1 cellular context compared by ENCODE assay signal in the genomic region with DNA sequence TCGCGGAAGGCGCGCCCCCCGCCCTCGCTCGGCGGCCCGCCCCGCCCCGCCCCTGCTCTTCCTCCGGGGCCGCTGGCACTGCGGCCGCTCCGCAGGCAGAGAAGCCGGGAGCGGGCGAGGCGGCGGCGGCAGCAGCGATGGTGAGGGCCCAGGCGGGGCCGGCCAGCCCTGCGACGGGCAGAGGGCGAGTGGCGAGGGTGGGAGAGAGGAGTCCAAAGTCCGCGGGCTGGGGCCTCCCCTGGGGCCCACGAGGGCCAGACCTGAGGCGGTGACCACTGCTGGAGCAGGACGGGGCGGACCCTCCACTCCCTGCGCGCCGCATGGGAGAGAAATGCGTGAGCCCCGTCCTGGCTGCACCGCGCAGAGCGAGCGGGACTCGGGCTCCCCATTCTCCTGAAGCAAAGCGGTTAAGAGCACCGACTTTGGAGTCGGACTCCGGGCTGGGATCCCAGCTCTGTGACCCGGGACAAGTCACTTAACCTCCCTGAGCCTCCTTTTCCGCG.
TF ChIP-seq lines count a peak whose summit lies in the region.

A gene with protein sequence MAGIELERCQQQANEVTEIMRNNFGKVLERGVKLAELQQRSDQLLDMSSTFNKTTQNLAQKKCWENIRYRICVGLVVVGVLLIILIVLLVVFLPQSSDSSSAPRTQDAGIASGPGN (plus strand): TSS at position 78 of the 503 bp plus-strand sequence. CDS start 60 bp downstream, at position 138.

TF ChIP-seq in HepG2, 621 proteins besides CTCF, POLR2A, EP300 and RAD21 (continued from another document and continues in another):
- TF ChIP-seq, protein P1, sequence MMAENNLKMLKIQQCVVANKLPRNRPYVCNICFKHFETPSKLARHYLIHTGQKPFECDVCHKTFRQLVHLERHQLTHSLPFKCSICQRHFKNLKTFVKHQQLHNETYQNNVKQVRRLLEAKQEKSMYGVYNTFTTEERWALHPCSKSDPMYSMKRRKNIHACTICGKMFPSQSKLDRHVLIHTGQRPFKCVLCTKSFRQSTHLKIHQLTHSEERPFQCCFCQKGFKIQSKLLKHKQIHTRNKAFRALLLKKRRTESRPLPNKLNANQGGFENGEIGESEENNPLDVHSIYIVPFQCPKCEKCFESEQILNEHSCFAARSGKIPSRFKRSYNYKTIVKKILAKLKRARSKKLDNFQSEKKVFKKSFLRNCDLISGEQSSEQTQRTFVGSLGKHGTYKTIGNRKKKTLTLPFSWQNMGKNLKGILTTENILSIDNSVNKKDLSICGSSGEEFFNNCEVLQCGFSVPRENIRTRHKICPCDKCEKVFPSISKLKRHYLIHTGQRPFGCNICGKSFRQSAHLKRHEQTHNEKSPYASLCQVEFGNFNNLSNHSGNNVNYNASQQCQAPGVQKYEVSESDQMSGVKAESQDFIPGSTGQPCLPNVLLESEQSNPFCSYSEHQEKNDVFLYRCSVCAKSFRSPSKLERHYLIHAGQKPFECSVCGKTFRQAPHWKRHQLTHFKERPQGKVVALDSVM (CRISPR knock-in tag; IDR thresholded peaks at IDR 0.05), result peak; percentile 59
- peak; percentile 58; the same call in 1 of the 2 replicates for TF ChIP-seq ZFP41 (CRISPR knock-in tag; IDR thresholded peaks at IDR 0.05; ENCODE audit: borderline replicate concordance)
- peak; percentile 45 for TF ChIP-seq ZNF749 (CRISPR knock-in tag; IDR thresholded peaks at IDR 0.05; ENCODE audit: borderline replicate concordance)
- TF ChIP-seq, protein P2, sequence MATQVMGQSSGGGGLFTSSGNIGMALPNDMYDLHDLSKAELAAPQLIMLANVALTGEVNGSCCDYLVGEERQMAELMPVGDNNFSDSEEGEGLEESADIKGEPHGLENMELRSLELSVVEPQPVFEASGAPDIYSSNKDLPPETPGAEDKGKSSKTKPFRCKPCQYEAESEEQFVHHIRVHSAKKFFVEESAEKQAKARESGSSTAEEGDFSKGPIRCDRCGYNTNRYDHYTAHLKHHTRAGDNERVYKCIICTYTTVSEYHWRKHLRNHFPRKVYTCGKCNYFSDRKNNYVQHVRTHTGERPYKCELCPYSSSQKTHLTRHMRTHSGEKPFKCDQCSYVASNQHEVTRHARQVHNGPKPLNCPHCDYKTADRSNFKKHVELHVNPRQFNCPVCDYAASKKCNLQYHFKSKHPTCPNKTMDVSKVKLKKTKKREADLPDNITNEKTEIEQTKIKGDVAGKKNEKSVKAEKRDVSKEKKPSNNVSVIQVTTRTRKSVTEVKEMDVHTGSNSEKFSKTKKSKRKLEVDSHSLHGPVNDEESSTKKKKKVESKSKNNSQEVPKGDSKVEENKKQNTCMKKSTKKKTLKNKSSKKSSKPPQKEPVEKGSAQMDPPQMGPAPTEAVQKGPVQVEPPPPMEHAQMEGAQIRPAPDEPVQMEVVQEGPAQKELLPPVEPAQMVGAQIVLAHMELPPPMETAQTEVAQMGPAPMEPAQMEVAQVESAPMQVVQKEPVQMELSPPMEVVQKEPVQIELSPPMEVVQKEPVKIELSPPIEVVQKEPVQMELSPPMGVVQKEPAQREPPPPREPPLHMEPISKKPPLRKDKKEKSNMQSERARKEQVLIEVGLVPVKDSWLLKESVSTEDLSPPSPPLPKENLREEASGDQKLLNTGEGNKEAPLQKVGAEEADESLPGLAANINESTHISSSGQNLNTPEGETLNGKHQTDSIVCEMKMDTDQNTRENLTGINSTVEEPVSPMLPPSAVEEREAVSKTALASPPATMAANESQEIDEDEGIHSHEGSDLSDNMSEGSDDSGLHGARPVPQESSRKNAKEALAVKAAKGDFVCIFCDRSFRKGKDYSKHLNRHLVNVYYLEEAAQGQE (IDR thresholded peaks at IDR 0.05; ENCODE audit: borderline replicate concordance in 1 of 2, low read depth in 1 of 2, low read length in 2 of 2), result peak in 1 of 2 experiments; percentile 77; a peak in 1 of 4 replicates
- peak; percentile 88; the same call in 1 of the 2 replicates for TF ChIP-seq ZNF441 (CRISPR knock-in tag; IDR thresholded peaks at IDR 0.05; ENCODE audit: borderline replicate concordance)
- TF ChIP-seq, protein P3, sequence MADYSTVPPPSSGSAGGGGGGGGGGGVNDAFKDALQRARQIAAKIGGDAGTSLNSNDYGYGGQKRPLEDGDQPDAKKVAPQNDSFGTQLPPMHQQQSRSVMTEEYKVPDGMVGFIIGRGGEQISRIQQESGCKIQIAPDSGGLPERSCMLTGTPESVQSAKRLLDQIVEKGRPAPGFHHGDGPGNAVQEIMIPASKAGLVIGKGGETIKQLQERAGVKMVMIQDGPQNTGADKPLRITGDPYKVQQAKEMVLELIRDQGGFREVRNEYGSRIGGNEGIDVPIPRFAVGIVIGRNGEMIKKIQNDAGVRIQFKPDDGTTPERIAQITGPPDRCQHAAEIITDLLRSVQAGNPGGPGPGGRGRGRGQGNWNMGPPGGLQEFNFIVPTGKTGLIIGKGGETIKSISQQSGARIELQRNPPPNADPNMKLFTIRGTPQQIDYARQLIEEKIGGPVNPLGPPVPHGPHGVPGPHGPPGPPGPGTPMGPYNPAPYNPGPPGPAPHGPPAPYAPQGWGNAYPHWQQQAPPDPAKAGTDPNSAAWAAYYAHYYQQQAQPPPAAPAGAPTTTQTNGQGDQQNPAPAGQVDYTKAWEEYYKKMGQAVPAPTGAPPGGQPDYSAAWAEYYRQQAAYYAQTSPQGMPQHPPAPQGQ (CRISPR knock-in tag; IDR thresholded peaks at IDR 0.05; ENCODE audit: borderline replicate concordance), result peak; percentile 83; the same call in 1 of the 2 replicates
- 0 out of 2 replicates have a peak, but pooled peaks have one; percentile 22 for TF ChIP-seq ZMYM2 (CRISPR knock-in tag; IDR thresholded peaks at IDR 0.05)
- TF ChIP-seq STAT5B (CRISPR knock-in tag; IDR thresholded peaks at IDR 0.05), result no peak
- TF ChIP-seq GABPB1 (CRISPR knock-in tag; IDR thresholded peaks at IDR 0.05), result peak; percentile 80; the same call in 1 of the 2 replicates
- peak; percentile 54 for TF ChIP-seq YEATS2 (CRISPR knock-in tag; IDR thresholded peaks at IDR 0.05; ENCODE audit: borderline replicate concordance)
- TF ChIP-seq, protein P4, sequence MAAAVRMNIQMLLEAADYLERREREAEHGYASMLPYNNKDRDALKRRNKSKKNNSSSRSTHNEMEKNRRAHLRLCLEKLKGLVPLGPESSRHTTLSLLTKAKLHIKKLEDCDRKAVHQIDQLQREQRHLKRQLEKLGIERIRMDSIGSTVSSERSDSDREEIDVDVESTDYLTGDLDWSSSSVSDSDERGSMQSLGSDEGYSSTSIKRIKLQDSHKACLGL (CRISPR knock-in tag; IDR thresholded peaks at IDR 0.05), result peak; percentile 95
- TF ChIP-seq ZFP62 (CRISPR knock-in tag; IDR thresholded peaks at IDR 0.05), result no peak
- no peak for TF ChIP-seq ZNF180 (CRISPR knock-in tag; IDR thresholded peaks at IDR 0.05; ENCODE audit: borderline replicate concordance, low read depth)
- no peak for TF ChIP-seq FOXM1 (CRISPR knock-in tag; IDR thresholded peaks at IDR 0.05)
- TF ChIP-seq ZNF335 (CRISPR knock-in tag; IDR thresholded peaks at IDR 0.05), result no peak
- peak; percentile 51; the same call in 1 of the 2 replicates for TF ChIP-seq BORCS8-MEF2B (CRISPR knock-in tag; IDR thresholded peaks at IDR 0.05)
- TF ChIP-seq PHF21A (CRISPR knock-in tag; IDR thresholded peaks at IDR 0.05), result no peak
- TF ChIP-seq ZNF432 (CRISPR knock-in tag; IDR thresholded peaks at IDR 0.05; ENCODE audit: borderline replicate concordance), result no peak
- TF ChIP-seq SUZ12 (IDR thresholded peaks at IDR 0.05; ENCODE audit: low read depth, low read length), result no peak
- no peak for TF ChIP-seq MYNN (CRISPR knock-in tag; IDR thresholded peaks at IDR 0.05; ENCODE audit: low read depth)
- TF ChIP-seq ZEB1 (IDR thresholded peaks at IDR 0.05; ENCODE audit: insufficient replicate concordance, low read depth), result no peak
- TF ChIP-seq, protein P5, sequence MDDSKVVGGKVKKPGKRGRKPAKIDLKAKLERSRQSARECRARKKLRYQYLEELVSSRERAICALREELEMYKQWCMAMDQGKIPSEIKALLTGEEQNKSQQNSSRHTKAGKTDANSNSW (CRISPR knock-in tag; IDR thresholded peaks at IDR 0.05; ENCODE audit: borderline replicate concordance), result peak; percentile 93; the same call in 1 of the 2 replicates
- TF ChIP-seq, protein P6, sequence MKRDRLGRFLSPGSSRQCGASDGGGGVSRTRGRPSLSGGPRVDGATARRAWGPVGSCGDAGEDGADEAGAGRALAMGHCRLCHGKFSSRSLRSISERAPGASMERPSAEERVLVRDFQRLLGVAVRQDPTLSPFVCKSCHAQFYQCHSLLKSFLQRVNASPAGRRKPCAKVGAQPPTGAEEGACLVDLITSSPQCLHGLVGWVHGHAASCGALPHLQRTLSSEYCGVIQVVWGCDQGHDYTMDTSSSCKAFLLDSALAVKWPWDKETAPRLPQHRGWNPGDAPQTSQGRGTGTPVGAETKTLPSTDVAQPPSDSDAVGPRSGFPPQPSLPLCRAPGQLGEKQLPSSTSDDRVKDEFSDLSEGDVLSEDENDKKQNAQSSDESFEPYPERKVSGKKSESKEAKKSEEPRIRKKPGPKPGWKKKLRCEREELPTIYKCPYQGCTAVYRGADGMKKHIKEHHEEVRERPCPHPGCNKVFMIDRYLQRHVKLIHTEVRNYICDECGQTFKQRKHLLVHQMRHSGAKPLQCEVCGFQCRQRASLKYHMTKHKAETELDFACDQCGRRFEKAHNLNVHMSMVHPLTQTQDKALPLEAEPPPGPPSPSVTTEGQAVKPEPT (CRISPR knock-in tag; IDR thresholded peaks at IDR 0.05; ENCODE audit: low read depth), result 0 out of 2 replicates have a peak, but pooled peaks have one; percentile 95
- no peak for TF ChIP-seq IKZF1 (IDR thresholded peaks at IDR 0.05)
- TF ChIP-seq ZFAT (CRISPR knock-in tag; conservative IDR thresholded peaks at IDR 0.05), result no peak
- no peak for TF ChIP-seq NFRKB (IDR thresholded peaks at IDR 0.05)
- no peak; the same call in 1 of the 2 replicates for TF ChIP-seq ZBTB3 (CRISPR knock-in tag; IDR thresholded peaks at IDR 0.05; ENCODE audit: borderline replicate concordance, low read depth)
- TF ChIP-seq ZNF703 (CRISPR knock-in tag; IDR thresholded peaks at IDR 0.05; ENCODE audit: borderline replicate concordance), result no peak
- TF ChIP-seq POLR2G (IDR thresholded peaks at IDR 0.05; ENCODE audit: low read depth, low read length), result peak; percentile 88
- no peak for TF ChIP-seq ZKSCAN8 (CRISPR knock-in tag; IDR thresholded peaks at IDR 0.05; ENCODE audit: borderline replicate concordance)
- TF ChIP-seq ZNF790 (CRISPR knock-in tag; IDR thresholded peaks at IDR 0.05; ENCODE audit: borderline replicate concordance), result peak; percentile 97; the same call in 1 of the 2 replicates
- TF ChIP-seq, protein P7, sequence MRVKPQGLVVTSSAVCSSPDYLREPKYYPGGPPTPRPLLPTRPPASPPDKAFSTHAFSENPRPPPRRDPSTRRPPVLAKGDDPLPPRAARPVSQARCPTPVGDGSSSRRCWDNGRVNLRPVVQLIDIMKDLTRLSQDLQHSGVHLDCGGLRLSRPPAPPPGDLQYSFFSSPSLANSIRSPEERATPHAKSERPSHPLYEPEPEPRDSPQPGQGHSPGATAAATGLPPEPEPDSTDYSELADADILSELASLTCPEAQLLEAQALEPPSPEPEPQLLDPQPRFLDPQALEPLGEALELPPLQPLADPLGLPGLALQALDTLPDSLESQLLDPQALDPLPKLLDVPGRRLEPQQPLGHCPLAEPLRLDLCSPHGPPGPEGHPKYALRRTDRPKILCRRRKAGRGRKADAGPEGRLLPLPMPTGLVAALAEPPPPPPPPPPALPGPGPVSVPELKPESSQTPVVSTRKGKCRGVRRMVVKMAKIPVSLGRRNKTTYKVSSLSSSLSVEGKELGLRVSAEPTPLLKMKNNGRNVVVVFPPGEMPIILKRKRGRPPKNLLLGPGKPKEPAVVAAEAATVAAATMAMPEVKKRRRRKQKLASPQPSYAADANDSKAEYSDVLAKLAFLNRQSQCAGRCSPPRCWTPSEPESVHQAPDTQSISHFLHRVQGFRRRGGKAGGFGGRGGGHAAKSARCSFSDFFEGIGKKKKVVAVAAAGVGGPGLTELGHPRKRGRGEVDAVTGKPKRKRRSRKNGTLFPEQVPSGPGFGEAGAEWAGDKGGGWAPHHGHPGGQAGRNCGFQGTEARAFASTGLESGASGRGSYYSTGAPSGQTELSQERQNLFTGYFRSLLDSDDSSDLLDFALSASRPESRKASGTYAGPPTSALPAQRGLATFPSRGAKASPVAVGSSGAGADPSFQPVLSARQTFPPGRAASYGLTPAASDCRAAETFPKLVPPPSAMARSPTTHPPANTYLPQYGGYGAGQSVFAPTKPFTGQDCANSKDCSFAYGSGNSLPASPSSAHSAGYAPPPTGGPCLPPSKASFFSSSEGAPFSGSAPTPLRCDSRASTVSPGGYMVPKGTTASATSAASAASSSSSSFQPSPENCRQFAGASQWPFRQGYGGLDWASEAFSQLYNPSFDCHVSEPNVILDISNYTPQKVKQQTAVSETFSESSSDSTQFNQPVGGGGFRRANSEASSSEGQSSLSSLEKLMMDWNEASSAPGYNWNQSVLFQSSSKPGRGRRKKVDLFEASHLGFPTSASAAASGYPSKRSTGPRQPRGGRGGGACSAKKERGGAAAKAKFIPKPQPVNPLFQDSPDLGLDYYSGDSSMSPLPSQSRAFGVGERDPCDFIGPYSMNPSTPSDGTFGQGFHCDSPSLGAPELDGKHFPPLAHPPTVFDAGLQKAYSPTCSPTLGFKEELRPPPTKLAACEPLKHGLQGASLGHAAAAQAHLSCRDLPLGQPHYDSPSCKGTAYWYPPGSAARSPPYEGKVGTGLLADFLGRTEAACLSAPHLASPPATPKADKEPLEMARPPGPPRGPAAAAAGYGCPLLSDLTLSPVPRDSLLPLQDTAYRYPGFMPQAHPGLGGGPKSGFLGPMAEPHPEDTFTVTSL (CRISPR knock-in tag; IDR thresholded peaks at IDR 0.05; ENCODE audit: borderline replicate concordance), result no peak
- TF ChIP-seq ZNF577 (CRISPR knock-in tag; IDR thresholded peaks at IDR 0.05; ENCODE audit: borderline replicate concordance, low read depth), result no peak
- no peak for TF ChIP-seq ZNF17 (CRISPR knock-in tag; IDR thresholded peaks at IDR 0.05)
- TF ChIP-seq ATF1 (CRISPR knock-in tag; IDR thresholded peaks at IDR 0.05), result no peak
- TF ChIP-seq GZF1 (CRISPR knock-in tag; IDR thresholded peaks at IDR 0.05), result peak; percentile 92; the same call in 1 of the 2 replicates
- peak; percentile 75; the same call in 1 of the 2 replicates for TF ChIP-seq ZNF30 (CRISPR knock-in tag; IDR thresholded peaks at IDR 0.05)
- TF ChIP-seq, protein P8, sequence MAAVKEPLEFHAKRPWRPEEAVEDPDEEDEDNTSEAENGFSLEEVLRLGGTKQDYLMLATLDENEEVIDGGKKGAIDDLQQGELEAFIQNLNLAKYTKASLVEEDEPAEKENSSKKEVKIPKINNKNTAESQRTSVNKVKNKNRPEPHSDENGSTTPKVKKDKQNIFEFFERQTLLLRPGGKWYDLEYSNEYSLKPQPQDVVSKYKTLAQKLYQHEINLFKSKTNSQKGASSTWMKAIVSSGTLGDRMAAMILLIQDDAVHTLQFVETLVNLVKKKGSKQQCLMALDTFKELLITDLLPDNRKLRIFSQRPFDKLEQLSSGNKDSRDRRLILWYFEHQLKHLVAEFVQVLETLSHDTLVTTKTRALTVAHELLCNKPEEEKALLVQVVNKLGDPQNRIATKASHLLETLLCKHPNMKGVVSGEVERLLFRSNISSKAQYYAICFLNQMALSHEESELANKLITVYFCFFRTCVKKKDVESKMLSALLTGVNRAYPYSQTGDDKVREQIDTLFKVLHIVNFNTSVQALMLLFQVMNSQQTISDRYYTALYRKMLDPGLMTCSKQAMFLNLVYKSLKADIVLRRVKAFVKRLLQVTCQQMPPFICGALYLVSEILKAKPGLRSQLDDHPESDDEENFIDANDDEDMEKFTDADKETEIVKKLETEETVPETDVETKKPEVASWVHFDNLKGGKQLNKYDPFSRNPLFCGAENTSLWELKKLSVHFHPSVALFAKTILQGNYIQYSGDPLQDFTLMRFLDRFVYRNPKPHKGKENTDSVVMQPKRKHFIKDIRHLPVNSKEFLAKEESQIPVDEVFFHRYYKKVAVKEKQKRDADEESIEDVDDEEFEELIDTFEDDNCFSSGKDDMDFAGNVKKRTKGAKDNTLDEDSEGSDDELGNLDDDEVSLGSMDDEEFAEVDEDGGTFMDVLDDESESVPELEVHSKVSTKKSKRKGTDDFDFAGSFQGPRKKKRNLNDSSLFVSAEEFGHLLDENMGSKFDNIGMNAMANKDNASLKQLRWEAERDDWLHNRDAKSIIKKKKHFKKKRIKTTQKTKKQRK (IDR thresholded peaks at IDR 0.05; ENCODE audit: low read length), result no peak
